ENCODE assay signal across 10 cellular contexts in the genomic region with DNA sequence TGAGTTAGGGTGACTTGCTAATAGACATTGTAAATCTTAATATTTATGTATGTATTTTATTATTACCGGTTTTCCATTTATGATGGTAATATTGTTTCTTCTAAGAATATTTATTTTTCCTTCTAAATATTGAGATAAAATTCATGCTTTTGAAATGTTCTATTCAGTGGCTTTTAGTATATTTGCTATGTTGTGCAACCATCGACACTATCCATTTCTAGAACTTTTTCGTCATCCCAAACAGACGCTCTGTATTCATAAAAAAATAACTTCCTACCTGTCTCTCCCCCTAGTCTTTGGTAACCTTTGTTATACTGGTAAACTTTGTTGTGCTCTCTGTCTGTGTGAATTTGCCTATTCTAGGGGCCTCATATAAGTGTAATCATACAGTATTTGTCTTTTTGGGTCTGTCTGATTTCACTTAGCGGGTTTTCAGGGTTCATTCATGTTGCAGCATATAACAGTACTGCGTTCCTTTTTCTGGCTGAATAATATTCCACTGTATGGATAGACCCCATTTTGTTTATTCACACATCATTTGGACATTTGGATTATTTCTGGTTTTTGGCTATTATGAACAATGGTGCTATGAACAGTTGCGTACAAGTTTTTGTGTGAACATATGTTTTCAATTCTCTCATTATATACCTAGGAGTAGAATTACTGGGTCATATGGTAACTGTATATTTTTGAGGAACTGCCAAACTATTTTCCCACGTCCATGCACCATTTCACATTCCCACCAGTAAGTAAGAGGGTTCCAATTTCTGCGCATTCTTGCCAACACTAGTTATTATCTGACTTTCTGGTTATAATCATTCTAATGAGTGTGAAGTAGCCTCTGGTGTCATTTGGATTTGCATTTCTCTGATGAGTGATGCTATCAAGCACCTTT. TPM values are rescaled to one million over a fixed set of nuclear protein-coding genes. Genes with fewer than 3 reads are reported as not detected.
DNase-seq lines count a peak whose midpoint lies in the region; ATAC-seq and TF ChIP-seq lines count a peak whose summit lies in the region.
"Had no signal": no experiment of that assay in that cellular context is flagged by ENCODE, and none has a peak within 500 bp of the region (broad histone marks: within the 10 kb centered on the region; RNA-seq: fewer than 3 reads in every experiment).

No MANE protein-coding gene starts in this region.

- intact Hi-C loops in left ventricle myocardium superior (cut with micrococcal nuclease) (no loop called here), vagina (cut with DNase I) (no loop called here)

- H3K27me3 Mint-ChIP-seq in immature natural killer cell (ENCODE audit: low read depth in 3 of 3), result peaks cover 0 to 3% (median 0%) of the 10 kb centered on the region in 3 donors

- H3K4me1 ChIP-seq in right atrium auricular region, result peaks cover 0 to 88% of the 10 kb centered on the region in 2 donors
- peaks cover 57% of the 10 kb centered on the region for H3K4me1 ChIP-seq in adipocyte (ENCODE audit: control insufficient read depth, insufficient read depth, low read length)
- peaks cover 83% of the 10 kb centered on the region for H3K4me1 ChIP-seq in vagina

- H3K27ac Mint-ChIP-seq in immature natural killer cell, result peak overlapping the region; percentile 11 to 89 (median 66)

- TF ChIP-seq CTCF in right atrium auricular region (IDR thresholded peaks at IDR 0.05), result no peak
- no peak for TF ChIP-seq CTCF in vagina (IDR thresholded peaks at IDR 0.05)

- peak overlapping the region; percentile 56 for H3K9ac ChIP-seq in adipocyte (ENCODE audit: low read length)

- H3K27ac ChIP-seq in right atrium auricular region (peak overlapping the region; percentile 65 to 66), vagina (peak overlapping the region; percentile 65)

- H3K9me3 ChIP-seq in right atrium auricular region (no peaks in the 10 kb centered on the region), adipocyte (ENCODE audit: control insufficient read depth, low read length) (no peaks in the 10 kb centered on the region), vagina (no peaks in the 10 kb centered on the region)

- no peak for ATAC-seq in left ventricle myocardium superior
- no peak for ATAC-seq in HG03457 (IDR thresholded peaks at IDR 0.05; ENCODE audit: unreplicated experiment)

- peaks cover 12 to 25% (median 22%) of the 10 kb centered on the region in 3 donors for H3K36me3 Mint-ChIP-seq in immature natural killer cell

- no peak overlapping the region for H3K4me3 Mint-ChIP-seq in immature natural killer cell
- H3K4me3 Mint-ChIP-seq: neural crest cell had no signal

- H3K4me1 Mint-ChIP-seq in immature natural killer cell, result peaks cover 82 to 97% of the 10 kb centered on the region in 2 donors
- H3K4me1 Mint-ChIP-seq: neural crest cell had no signal

- H3K4me3 ChIP-seq in right atrium auricular region (no peak overlapping the region), adipocyte (ENCODE audit: low read length) (peak overlapping the region; percentile 31), vagina (no peak overlapping the region)

- H3K27me3 ChIP-seq in right atrium auricular region (no peaks in the 10 kb centered on the region), adipocyte (replicated peaks; ENCODE audit: control insufficient read depth, insufficient read depth, low read length) (no peaks in the 10 kb centered on the region), vagina (no peaks in the 10 kb centered on the region)

- H3K36me3 ChIP-seq in right atrium auricular region (peaks cover 91% of the 10 kb centered on the region), adipocyte (ENCODE audit: control insufficient read depth, insufficient read depth, low read length, severe bottlenecking) (peaks cover 71% of the 10 kb centered on the region), vagina (peaks cover 0 to 61% of the 10 kb centered on the region in 2 donors)

- TF ChIP-seq POLR2A in vagina (IDR thresholded peaks at IDR 0.05), result no peak

- DNase-seq in right atrium auricular region (ENCODE audit: low spot score) (no peak), left ventricle myocardium superior (no peak), adipocyte (ENCODE audit: low read depth) (peak; percentile 48), immature natural killer cell (no peak), vagina (ENCODE audit: extremely low spot score in 2 of 2) (no peak), NCI-H187 treated with DMSO at 0.1 percent for 48 hours (lab: John Stamatoyannopoulos, UW) (no peak), HEK293T (ENCODE audit: extremely low spot score) (no peak)

- CTCF ChIA-PET in HEK293T (lab: Yijun Ruan, JAX), result no interaction called here

- POLR2A ChIA-PET in HEK293T (lab: Yijun Ruan, JAX), result interaction anchor here (1.0 to 11.2 kb wide), 5 partner anchors 16 to 64 kb away, joined by 3 to 156 read pairs (median 8); a partner anchor contains a TSS

- H3K9me3 Mint-ChIP-seq in immature natural killer cell, result no peaks in the 10 kb centered on the region
- H3K9me3 Mint-ChIP-seq: neural crest cell; T-helper 2 cell treated with Interferon-gamma antibody and Interleukin-4, amounts not matched to agents 5 μg/mL and 100 μg/mL, for 36 hours had no signal

TF ChIP-seq in HEK293T, 16 proteins besides CTCF, POLR2A, EP300 and RAD21:
- TF ChIP-seq FOXK2 (IDR thresholded peaks at IDR 0.05) (no peak), BHLHE40 (IDR thresholded peaks at IDR 0.05; ENCODE audit: borderline replicate concordance) (no peak), NFRKB (IDR thresholded peaks at IDR 0.05) (no peak), SP1 (IDR thresholded peaks at IDR 0.05) (no peak), ELF4 (IDR thresholded peaks at IDR 0.05) (no peak), CTBP1 (IDR thresholded peaks at IDR 0.05; ENCODE audit: borderline replicate concordance) (no peak), FOXA1 (IDR thresholded peaks at IDR 0.05) (no peak), HDGF (IDR thresholded peaks at IDR 0.05; ENCODE audit: borderline replicate concordance) (no peak), TARDBP (IDR thresholded peaks at IDR 0.05) (no peak), LEF1 (IDR thresholded peaks at IDR 0.05; ENCODE audit: borderline replicate concordance) (no peak)
- TF ChIP-seq, protein P1, sequence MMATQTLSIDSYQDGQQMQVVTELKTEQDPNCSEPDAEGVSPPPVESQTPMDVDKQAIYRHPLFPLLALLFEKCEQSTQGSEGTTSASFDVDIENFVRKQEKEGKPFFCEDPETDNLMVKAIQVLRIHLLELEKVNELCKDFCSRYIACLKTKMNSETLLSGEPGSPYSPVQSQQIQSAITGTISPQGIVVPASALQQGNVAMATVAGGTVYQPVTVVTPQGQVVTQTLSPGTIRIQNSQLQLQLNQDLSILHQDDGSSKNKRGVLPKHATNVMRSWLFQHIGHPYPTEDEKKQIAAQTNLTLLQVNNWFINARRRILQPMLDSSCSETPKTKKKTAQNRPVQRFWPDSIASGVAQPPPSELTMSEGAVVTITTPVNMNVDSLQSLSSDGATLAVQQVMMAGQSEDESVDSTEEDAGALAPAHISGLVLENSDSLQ (IDR thresholded peaks at IDR 0.05), result no peak

RNA-seq across cellular contexts. Expression of a gene that starts 15.9 kb away (rescaled TPM):
- total RNA-seq in right atrium auricular region (10 to 100 TPM; 43.7 to 52.5 TPM), left ventricle myocardium superior (508 TPM), vagina (857 TPM)
- 1 to 10 TPM in 2 of 3 donors, under 1 TPM in 1; 0.26 to 5.9 (median 1.4) TPM for polyA plus RNA-seq in immature natural killer cell

RNA-seq across cellular contexts. Expression of a gene that starts 52.1 kb away (rescaled TPM):
- total RNA-seq in right atrium auricular region (10 to 100 TPM; 10.2 to 23.8 TPM), left ventricle myocardium superior (9.7 TPM), vagina (53.3 TPM)
- 10 to 100 TPM; 62.8 to 73.5 (median 63.4) TPM for polyA plus RNA-seq in immature natural killer cell

RNA-seq across cellular contexts. Expression of a gene that starts 56.1 kb away (rescaled TPM):
- total RNA-seq in right atrium auricular region, result 1 to 10 TPM; 2.6 to 3.3 TPM
- total RNA-seq in left ventricle myocardium superior, result 4.6 TPM
- polyA plus RNA-seq in immature natural killer cell, result 10 to 100 TPM in 2 of 3 donors, 1 to 10 TPM in 1; 4.5 to 16.0 (median 10.3) TPM
- 2.2 TPM for total RNA-seq in vagina
